In genomic region chr17:36592711-36593321, GRCh38 we compare ENCODE assay signal across 8 cellular contexts. TPM values are rescaled to one million over a fixed set of nuclear protein-coding genes. Genes with fewer than 3 reads are reported as not detected.
A peak's percentile ranks its signal among the peaks of the same experiment; 100 is the strongest.
DNase-seq lines count a peak whose midpoint lies in the region; ATAC-seq, FAIRE-seq and TF ChIP-seq lines count a peak whose summit lies in the region.

No MANE protein-coding gene starts in this region.

- peak in 2 of 8 donors; percentile 9 to 10 for ATAC-seq in heart right ventricle
- ATAC-seq in gastrocnemius medialis: no peak
- no peak for ATAC-seq in GM21619 (IDR thresholded peaks at IDR 0.05; ENCODE audit: unreplicated experiment)
- ATAC-seq in GM21423 (IDR thresholded peaks at IDR 0.05; ENCODE audit: unreplicated experiment): no peak

- peak overlapping the region; percentile 76 for H3K4me2 ChIP-seq in GM23248 (ENCODE audit: unreplicated experiment)

- TF ChIP-seq POLR2A in gastrocnemius medialis (IDR thresholded peaks at IDR 0.05): no peak

- no peak for TF ChIP-seq CTCF in WERI-Rb-1 (IDR thresholded peaks at IDR 0.05; ENCODE audit: low read depth, low read length)
- no peak for TF ChIP-seq CTCF in heart right ventricle (IDR thresholded peaks at IDR 0.05)
- TF ChIP-seq CTCF in gastrocnemius medialis (IDR thresholded peaks at IDR 0.05 in 4 of 5, conservative IDR thresholded peaks at IDR 0.05 in 1 of 5): no peak
- no peak for TF ChIP-seq CTCF in D721Med (IDR thresholded peaks at IDR 0.05; ENCODE audit: insufficient read depth, missing control alignments)

- no peaks in the 10 kb centered on the region for H3K79me2 ChIP-seq in GM23248 (ENCODE audit: insufficient read depth)

- peak overlapping the region; percentile 65; the same call in 1 of the 2 replicates for H2AFZ ChIP-seq in GM23248

- H3K9me3 ChIP-seq in GM23248 (ENCODE audit: low read depth): no peaks in the 10 kb centered on the region
- no peaks in the 10 kb centered on the region for H3K9me3 ChIP-seq in WERI-Rb-1 (ENCODE audit: severe bottlenecking)
- no peaks in the 10 kb centered on the region for H3K9me3 ChIP-seq in heart right ventricle
- no peaks in the 10 kb centered on the region for H3K9me3 ChIP-seq in gastrocnemius medialis

- peaks cover 33% of the 10 kb centered on the region for H3F3A ChIP-seq in GM23248 (ENCODE audit: insufficient read depth)

- H3K27ac ChIP-seq in GM23248 (no peak overlapping the region), WERI-Rb-1 (peak overlapping the region; percentile 84; the same call in 1 of the 2 replicates), heart right ventricle (peak overlapping the region in 5 of 10 donors; percentile 74 to 86 (median 84)), gastrocnemius medialis (no peak overlapping the region), caudate nucleus (ENCODE audit: low read depth, low read length) (no peak overlapping the region)

- DNase-seq in GM23248 (no peak), WERI-Rb-1 (peak; percentile 42), heart right ventricle (no peak), gastrocnemius medialis (no peak), D721Med (ENCODE audit: insufficient read length, low spot score) (no peak), caudate nucleus (lab: John Stamatoyannopoulos, UW) (no peak)

- FAIRE-seq in D721Med (lab: Jason Lieb, UNC): no peak

- H3K27me3 ChIP-seq in GM23248 (replicated peaks; ENCODE audit: insufficient read depth): no peaks in the 10 kb centered on the region
- no peaks in the 10 kb centered on the region for H3K27me3 ChIP-seq in WERI-Rb-1 (ENCODE audit: insufficient read depth, low read depth, severe bottlenecking)
- no peaks in the 10 kb centered on the region for H3K27me3 ChIP-seq in heart right ventricle
- H3K27me3 ChIP-seq in gastrocnemius medialis: no peaks in the 10 kb centered on the region

- intact Hi-C loops in heart right ventricle (cut with DNase I) (loop anchor here in 8 of 10 donors (2.0 to 10.0 kb wide), 6 partner anchors 46 to 108 kb away; partner anchors contain the start of genes MYO19 (in 3 of the 8), PIGW (in 3 of the 8), GGNBP2 (in 1 of the 8) and ZNHIT3 (in 1 of the 8)), gastrocnemius medialis (cut with DNase I; ENCODE audit: low total_unique reads) (no loop called here)

- 45 to 53% methylated on average over 4 of the region's 4 CpGs for WGBS in GM23248 (ENCODE audit: low coverage in 1 of 2, low lambda C conversion rate in 2 of 2, missing lambda C conversion rate in 2 of 2), 2 experiments
- WGBS in heart right ventricle, 2 donors: 30 to 50% methylated on average over 4 of the region's 4 CpGs

- no peaks in the 10 kb centered on the region for H3K9me2 ChIP-seq in GM23248 (ENCODE audit: insufficient read depth)

- peaks cover 22% of the 10 kb centered on the region for H3K36me3 ChIP-seq in GM23248 (ENCODE audit: low read depth)
- H3K36me3 ChIP-seq in WERI-Rb-1: peaks cover 42% of the 10 kb centered on the region
- H3K36me3 ChIP-seq in heart right ventricle: peaks cover 0 to 33% (median 17%) of the 10 kb centered on the region in 9 donors
- peaks cover 0 to 25% of the 10 kb centered on the region in 2 donors for H3K36me3 ChIP-seq in gastrocnemius medialis

- in situ Hi-C loops in GM23248 (cut with MboI): no loop called here
- in situ Hi-C loops in gastrocnemius medialis (cut with MboI; ENCODE audit: low sequenced_read_pairs in 4 of 4): loop anchor here in 1 of 4 donors (10.0 kb wide), 1 partner anchor 58 kb away; the partner anchor contains the start of genes MYO19 and PIGW

- H3K9ac ChIP-seq in GM23248: peak overlapping the region; percentile 85

- H3K4me1 ChIP-seq in GM23248 (ENCODE audit: insufficient read depth): peaks cover 12% of the 10 kb centered on the region
- H3K4me1 ChIP-seq in heart right ventricle: peaks cover 0 to 33% (median 20%) of the 10 kb centered on the region in 9 donors
- H3K4me1 ChIP-seq in gastrocnemius medialis: peaks cover 14 to 20% of the 10 kb centered on the region in 2 donors

- H4K20me1 ChIP-seq in GM23248 (ENCODE audit: insufficient read depth): no peaks in the 10 kb centered on the region

- H3K4me3 ChIP-seq in GM23248 (peak overlapping the region; percentile 80), WERI-Rb-1 (ENCODE audit: low read depth, low read length) (peak overlapping the region; percentile 77), heart right ventricle (peak overlapping the region in 9 of 10 donors; percentile 77 to 98 (median 91)), gastrocnemius medialis (peak overlapping the region; percentile 73 to 78 (median 75))

RNA-seq across cellular contexts. Expression of gene DHRS11, which starts 1.1 kb away (rescaled TPM):
- 3.1 and 3.9 TPM in 2 replicates for total RNA-seq in GM23248 (2014; rRNA removed; shearing (Covaris generic))
- polyA plus RNA-seq in GM23248 (2016; fragmentation: Nextera tagmentation; extraction: Ambion mirVana) (4.7 and 5.0 TPM in 2 replicates), heart right ventricle (10 to 100 TPM; 12.9 to 23.3 TPM)
- total RNA-seq in heart right ventricle (10 to 100 TPM; 11.0 to 24.7 (median 18.9) TPM), gastrocnemius medialis (10 to 100 TPM in 1 of 4 donors, 1 to 10 TPM in 3; 4.9 to 15.8 (median 7.4) TPM)

RNA-seq across cellular contexts. Expression of gene MRM1, which starts 8.6 kb away (rescaled TPM):
- total RNA-seq in GM23248 (2014; rRNA removed; shearing (Covaris generic)): 5.9 TPM in 2 replicates
- 2.8 and 3.8 TPM in 2 replicates for polyA plus RNA-seq in GM23248 (2016; fragmentation: Nextera tagmentation; extraction: Ambion mirVana)
- 1 to 10 TPM; 5.5 to 8.8 (median 6.8) TPM for total RNA-seq in heart right ventricle
- 10 to 100 TPM in 1 of 2 donors, 1 to 10 TPM in 1; 9.1 to 10.3 TPM for polyA plus RNA-seq in heart right ventricle
- 10 to 100 TPM in 2 of 4 donors, 1 to 10 TPM in 2; 8.8 to 13.9 (median 10.8) TPM for total RNA-seq in gastrocnemius medialis

RNA-seq across cellular contexts. Expression of gene GGNBP2, which starts 48.1 kb away (rescaled TPM):
- 40.1 and 45.7 TPM in 2 replicates for total RNA-seq in GM23248 (2014; rRNA removed; shearing (Covaris generic))
- polyA plus RNA-seq in GM23248 (2016; fragmentation: Nextera tagmentation; extraction: Ambion mirVana): 51.5 and 52.0 TPM in 2 replicates
- 10 to 100 TPM; 35.6 to 51.2 (median 48.1) TPM for total RNA-seq in heart right ventricle
- 10 to 100 TPM; 25.9 to 41.3 TPM for polyA plus RNA-seq in heart right ventricle
- total RNA-seq in gastrocnemius medialis: 10 to 100 TPM; 28.8 to 56.6 (median 39.5) TPM

RNA-seq across cellular contexts. Expression of gene PIGW, which starts 58.0 kb away (rescaled TPM):
- total RNA-seq in GM23248 (2014; rRNA removed; shearing (Covaris generic)): 5.1 and 5.2 TPM in 2 replicates
- polyA plus RNA-seq in GM23248 (2016; fragmentation: Nextera tagmentation; extraction: Ambion mirVana): 8.0 and 8.6 TPM in 2 replicates
- total RNA-seq in heart right ventricle: 10 to 100 TPM in 1 of 10 donors, 1 to 10 TPM in 9; 4.0 to 10.2 (median 6.5) TPM
- 1 to 10 TPM; 2.5 to 5.1 TPM for polyA plus RNA-seq in heart right ventricle
- 1 to 10 TPM; 3.0 to 6.9 (median 4.7) TPM for total RNA-seq in gastrocnemius medialis

RNA-seq across cellular contexts. Expression of gene MYO19, which starts 58.1 kb away (rescaled TPM):
- 34.4 and 54.8 TPM in 2 replicates for total RNA-seq in GM23248 (2014; rRNA removed; shearing (Covaris generic))
- polyA plus RNA-seq in GM23248 (2016; fragmentation: Nextera tagmentation; extraction: Ambion mirVana): 14.9 and 15.7 TPM in 2 replicates
- 10 to 100 TPM in 9 of 10 donors, 1 to 10 TPM in 1; 8.8 to 22.9 (median 13.9) TPM for total RNA-seq in heart right ventricle
- 10 to 100 TPM; 15.6 to 40.4 TPM for polyA plus RNA-seq in heart right ventricle
- total RNA-seq in gastrocnemius medialis: 10 to 100 TPM in 3 of 4 donors, 1 to 10 TPM in 1; 7.5 to 16.8 (median 13.2) TPM
